20 cellular contexts compared by ENCODE assay signal in the genomic region with DNA sequence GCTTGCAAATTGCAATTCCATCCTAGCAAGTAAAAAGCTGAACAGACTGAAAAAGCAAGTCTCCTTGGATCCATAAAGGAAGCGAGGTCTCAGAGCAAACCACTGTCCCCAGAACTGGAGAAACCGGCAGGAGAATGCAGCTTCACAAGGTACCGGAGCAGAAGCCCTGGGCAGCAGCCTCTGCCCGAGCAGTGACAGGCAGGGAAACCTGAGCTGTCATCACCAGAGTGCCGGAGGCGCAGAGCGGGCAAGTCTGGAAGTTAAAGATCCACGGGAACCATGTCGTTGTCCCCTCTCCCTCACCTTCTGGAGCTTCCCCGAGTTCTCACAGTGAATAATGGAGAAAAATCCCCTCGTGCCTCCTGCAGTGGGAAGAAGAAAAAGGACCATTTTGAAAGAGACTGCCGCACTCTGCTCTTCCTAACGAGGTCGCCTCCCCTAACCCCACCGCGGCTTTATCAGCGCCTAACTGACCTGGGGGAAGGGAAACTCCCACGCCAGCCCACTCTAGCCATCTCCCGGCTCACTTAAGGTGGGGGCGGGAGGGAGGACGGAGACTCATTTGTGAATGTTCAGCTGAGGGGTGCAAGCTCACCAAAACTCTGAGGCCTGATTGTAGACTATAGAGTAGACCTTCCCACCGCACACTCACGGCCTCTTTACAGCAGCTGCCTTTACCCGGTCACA.
"Had no signal": no experiment of that assay in that cellular context is flagged by ENCODE, and none has a peak within 500 bp of the region (broad histone marks: within the 10 kb centered on the region; RNA-seq: fewer than 3 reads in every experiment).

No MANE protein-coding gene starts in this region.

- H3K4me3 Mint-ChIP-seq: activated B cell treated with CpG ODN at 0.5 μM for 24 hours; activated CD4-positive, alpha-beta T cell treated with anti-CD3 and anti-CD28 coated beads, Interleukin-2, amount 10 ng/mL, durations not matched to agents 24 days and 14 days; activated naive CD8-positive, alpha-beta T cell; stimulated activated naive B cell treated with anti-CD40 and anti-IgM and Interleukin-4, amounts not matched to agents 10 μg/mL and 1 μg/mL and 100 μg/mL, for 72 hours; T-cell had no signal

- ATAC-seq: body of pancreas; stimulated activated naive B cell treated with anti-CD40 and anti-IgM and Interleukin-4, amounts not matched to agents 10 μg/mL and 1 μg/mL and 100 μg/mL, for 72 hours; T-cell had no signal

- H3K36me3 ChIP-seq: colonic mucosa, thyroid gland, uterus had no signal

- H3K4me1 ChIP-seq: body of pancreas, colonic mucosa, esophagus muscularis mucosa, thyroid gland, uterus had no signal

- DNase-seq: activated B cell treated with CpG ODN at 0.5 μM for 24 hours; activated CD4-positive, alpha-beta T cell treated with anti-CD3 and anti-CD28 coated beads, Interleukin-2, amount 10 ng/mL, durations not matched to agents 24 days and 14 days; activated gamma-delta T cell treated with Interleukin-2 at 50 U/mL for 16 hours; amniotic stem cell; body of pancreas; caudate nucleus; colonic mucosa; hippocampal formation; kidney glomerular epithelial cell; stimulated activated CD4-positive, alpha-beta T cell treated with anti-CD3 and anti-CD28 coated beads, Interleukin-2, amount 100 ng/mL, for 48 hours; stimulated activated naive B cell treated with anti-CD40 and anti-IgM and Interleukin-4, amounts not matched to agents 10 μg/mL and 1 μg/mL and 100 μg/mL, for 72 hours; T-cell; T1000; thyroid gland; uterus had no signal

- H3K27me3 ChIP-seq: body of pancreas, colonic mucosa, esophagus muscularis mucosa, thyroid gland, uterus had no signal

- H3K27ac Mint-ChIP-seq: activated B cell treated with CpG ODN at 0.5 μM for 24 hours; activated CD4-positive, alpha-beta T cell treated with anti-CD3 and anti-CD28 coated beads, Interleukin-2, amount 10 ng/mL, durations not matched to agents 24 days and 14 days; activated naive CD8-positive, alpha-beta T cell; stimulated activated naive B cell treated with anti-CD40 and anti-IgM and Interleukin-4, amounts not matched to agents 10 μg/mL and 1 μg/mL and 100 μg/mL, for 72 hours; T-cell had no signal

- H3K27ac ChIP-seq: body of pancreas, colonic mucosa, esophagus muscularis mucosa, parathyroid adenoma, thyroid gland, uterus had no signal

- H2AFZ ChIP-seq: parathyroid adenoma had no signal

- H3K4me1 Mint-ChIP-seq: activated CD4-positive, alpha-beta T cell treated with anti-CD3 and anti-CD28 coated beads, Interleukin-2, amount 10 ng/mL, durations not matched to agents 24 days and 14 days; T-cell had no signal

- H3K27me3 Mint-ChIP-seq: activated B cell treated with CpG ODN at 0.5 μM for 24 hours; activated naive CD8-positive, alpha-beta T cell had no signal

- H3K4me3 ChIP-seq: body of pancreas, colonic mucosa, esophagus muscularis mucosa, thyroid gland, uterus had no signal

- H3K9me3 ChIP-seq: body of pancreas, colonic mucosa, esophagus muscularis mucosa, thyroid gland, uterus had no signal

- FAIRE-seq: endometrium had no signal

- H3K9ac ChIP-seq: parathyroid adenoma had no signal

- H3K9me3 Mint-ChIP-seq: activated B cell treated with CpG ODN at 0.5 μM for 24 hours; activated CD4-positive, alpha-beta T cell treated with anti-CD3 and anti-CD28 coated beads, Interleukin-2, amount 10 ng/mL, durations not matched to agents 24 days and 14 days; nephron; stimulated activated naive B cell treated with anti-CD40 and anti-IgM and Interleukin-4, amounts not matched to agents 10 μg/mL and 1 μg/mL and 100 μg/mL, for 72 hours; T-cell had no signal
